15 cellular contexts compared by ENCODE assay signal in genomic region chr17:18195246-18195645, GRCh38. TPM values are rescaled to one million over a fixed set of nuclear protein-coding genes. Genes with fewer than 3 reads are reported as not detected.
DNase-seq lines count a peak whose midpoint lies in the region; ATAC-seq and TF ChIP-seq lines count a peak whose summit lies in the region.
"Had no signal": no experiment of that assay in that cellular context is flagged by ENCODE, and none has a peak within 500 bp of the region (broad histone marks: within the 10 kb centered on the region; RNA-seq: fewer than 3 reads in every experiment).

No MANE protein-coding gene starts in this region.

- H3K36me3 Mint-ChIP-seq in activated naive CD4-positive, alpha-beta T cell treated with anti-CD3 and anti-CD28 coated beads for 36 hours (ENCODE audit: low read depth): peaks cover 27% of the 10 kb centered on the region
- H3K36me3 Mint-ChIP-seq in GM23338 (ENCODE audit: low read depth): peaks cover 45% of the 10 kb centered on the region
- H3K36me3 Mint-ChIP-seq in stimulated activated effector memory CD8-positive, alpha-beta T cell treated with anti-CD3 and anti-CD28 coated beads, Interleukin-12 subunit alpha, Interleukin-12 subunit beta, amount 100 ng/mL, for 72 hours: peaks cover 100% of the 10 kb centered on the region

- H3K4me1 ChIP-seq in GM23338 (ENCODE audit: insufficient read depth) (0 out of 2 replicates have a peak, but pooled peaks cover 6% of the 10 kb centered on the region), tibial nerve (peaks cover 0 to 91% (median 26%) of the 10 kb centered on the region in 4 donors)

- peaks cover 63% of the 10 kb centered on the region for H3K4me1 Mint-ChIP-seq in activated naive CD4-positive, alpha-beta T cell treated with anti-CD3 and anti-CD28 coated beads for 36 hours (ENCODE audit: low read depth)
- 0 out of 3 replicates have a peak, but pooled peaks cover 5% of the 10 kb centered on the region for H3K4me1 Mint-ChIP-seq in GM23338
- H3K4me1 Mint-ChIP-seq in stimulated activated effector memory CD8-positive, alpha-beta T cell treated with anti-CD3 and anti-CD28 coated beads, Interleukin-12 subunit alpha, Interleukin-12 subunit beta, amount 100 ng/mL, for 72 hours: peaks cover 70% of the 10 kb centered on the region

- ATAC-seq in GM23338 (no peak), HG03175 (IDR thresholded peaks at IDR 0.05; ENCODE audit: unreplicated experiment) (no peak)
- ATAC-seq in stimulated activated effector memory CD8-positive, alpha-beta T cell treated with anti-CD3 and anti-CD28 coated beads, Interleukin-12 subunit alpha, Interleukin-12 subunit beta, amount 100 ng/mL, for 72 hours: no peak

- H3K27me3 Mint-ChIP-seq in activated naive CD4-positive, alpha-beta T cell treated with anti-CD3 and anti-CD28 coated beads for 36 hours (ENCODE audit: low read depth): no peaks in the 10 kb centered on the region
- peaks cover 3% of the 10 kb centered on the region for H3K27me3 Mint-ChIP-seq in GM23338 (ENCODE audit: insufficient read depth, low read depth, poor library complexity)
- H3K27me3 Mint-ChIP-seq: IgD-negative memory B cell had no signal

- peak overlapping the region; percentile 16 for H3K27ac Mint-ChIP-seq in activated naive CD4-positive, alpha-beta T cell treated with anti-CD3 and anti-CD28 coated beads for 36 hours
- H3K27ac Mint-ChIP-seq in GM23338: no peak overlapping the region
- peak overlapping the region; percentile 54 for H3K27ac Mint-ChIP-seq in stimulated activated effector memory CD8-positive, alpha-beta T cell treated with anti-CD3 and anti-CD28 coated beads, Interleukin-12 subunit alpha, Interleukin-12 subunit beta, amount 100 ng/mL, for 72 hours

- no peaks in the 10 kb centered on the region for H3K9me2 ChIP-seq in GM23338 (ENCODE audit: insufficient read depth)

- intact Hi-C loops in activated naive CD4-positive, alpha-beta T cell treated with anti-CD3 and anti-CD28 coated beads for 36 hours (cut with micrococcal nuclease): no loop called here

- no peaks in the 10 kb centered on the region for H3K27me3 ChIP-seq in GM23338 (ENCODE audit: insufficient read depth)
- H3K27me3 ChIP-seq in tibial nerve: no peaks in the 10 kb centered on the region

- H3K27ac ChIP-seq in GM23338 (ENCODE audit: low read depth): 0 out of 2 replicates have a peak overlapping the region, but pooled peaks have one; percentile 26
- peak overlapping the region; percentile 87 for H3K27ac ChIP-seq in caudate nucleus (ENCODE audit: low read depth, low read length)
- no peak overlapping the region for H3K27ac ChIP-seq in tibial nerve
- H3K27ac ChIP-seq: C4-2B, PC-9 had no signal

- TF ChIP-seq EP300 in tibial nerve (IDR thresholded peaks at IDR 0.05): no peak

- no peak overlapping the region for H2AFZ ChIP-seq in GM23338
- H2AFZ ChIP-seq: PC-9 had no signal

- H3K9me3 ChIP-seq in tibial nerve: no peaks in the 10 kb centered on the region

- H3K4me2 ChIP-seq in GM23338: no peak overlapping the region
- H3K4me2 ChIP-seq: PC-9 had no signal

- H3K4me3 ChIP-seq in GM23338 (no peak overlapping the region), tibial nerve (no peak overlapping the region)
- H3K4me3 ChIP-seq: PC-9 had no signal

- TF ChIP-seq POLR2A in tibial nerve (IDR thresholded peaks at IDR 0.05): no peak

- no peaks in the 10 kb centered on the region for H3K9me3 Mint-ChIP-seq in activated naive CD4-positive, alpha-beta T cell treated with anti-CD3 and anti-CD28 coated beads for 36 hours
- H3K9me3 Mint-ChIP-seq in GM23338: no peaks in the 10 kb centered on the region
- no peaks in the 10 kb centered on the region for H3K9me3 Mint-ChIP-seq in stimulated activated effector memory CD8-positive, alpha-beta T cell treated with anti-CD3 and anti-CD28 coated beads, Interleukin-12 subunit alpha, Interleukin-12 subunit beta, amount 100 ng/mL, for 72 hours
- H3K9me3 Mint-ChIP-seq: IgD-negative memory B cell had no signal

- no peak overlapping the region for H3K4me3 Mint-ChIP-seq in activated naive CD4-positive, alpha-beta T cell treated with anti-CD3 and anti-CD28 coated beads for 36 hours
- no peak overlapping the region for H3K4me3 Mint-ChIP-seq in GM23338
- no peak overlapping the region for H3K4me3 Mint-ChIP-seq in stimulated activated effector memory CD8-positive, alpha-beta T cell treated with anti-CD3 and anti-CD28 coated beads, Interleukin-12 subunit alpha, Interleukin-12 subunit beta, amount 100 ng/mL, for 72 hours

- H4K20me1 ChIP-seq in GM23338 (replicated peaks; ENCODE audit: insufficient read depth): peaks cover 62% of the 10 kb centered on the region

- TF ChIP-seq CTCF in GM23338 (conservative IDR thresholded peaks at IDR 0.05; ENCODE audit: low read depth in 2 of 2) (no peak), tibial nerve (IDR thresholded peaks at IDR 0.05) (no peak)

- H3K79me2 ChIP-seq in GM23338 (replicated peaks; ENCODE audit: insufficient read depth): peaks cover 100% of the 10 kb centered on the region

- CTCF ChIA-PET in activated naive CD4-positive, alpha-beta T cell treated with anti-CD3 and anti-CD28 coated beads for 36 hours (lab: Charles Lee): interaction anchor here (0.7 to 0.9 kb wide), 2 partner anchors 52 to 124 kb away, joined by 3 read pairs; no protein-coding TSS in a partner anchor

- 0 out of 2 replicates have a peak, but pooled peaks cover 6% of the 10 kb centered on the region for H3F3A ChIP-seq in GM23338 (replicated peaks; ENCODE audit: low read depth)

- H3K36me3 ChIP-seq in GM23338 (ENCODE audit: insufficient read depth): peaks cover 12% of the 10 kb centered on the region
- peaks cover 0 to 67% (median 31%) of the 10 kb centered on the region in 3 donors for H3K36me3 ChIP-seq in tibial nerve

- no peak for DNase-seq in activated naive CD4-positive, alpha-beta T cell treated with anti-CD3 and anti-CD28 coated beads for 36 hours
- DNase-seq in activated naive CD4-positive, alpha-beta T cell treated with Interleukin-2 at 50 U/mL for 16 hours: no peak
- DNase-seq in GM23338 (ENCODE audit: low spot score) (no peak), caudate nucleus (lab: John Stamatoyannopoulos, UW) (peak in 8 of 61 donors; percentile 12 to 79 (median 35)), retina (no peak), tibial nerve (ENCODE audit: low spot score in 2 of 2) (no peak)
- no peak for DNase-seq in stimulated activated effector memory CD8-positive, alpha-beta T cell treated with anti-CD3 and anti-CD28 coated beads, Interleukin-12 subunit alpha, Interleukin-12 subunit beta, amount 100 ng/mL, for 72 hours (ENCODE audit: low spot score in 2 of 2)
- DNase-seq: DMS53, NCI-H187, NCI-H510A, NCI-H82, PC-9 had no signal

- 78 to 80% methylated on average over 5 of the region's 5 CpGs for WGBS in tibial nerve, 2 donors

TF ChIP-seq in GM23338, 12 proteins besides CTCF, POLR2A, EP300 and RAD21 (continues in another document):
- no peak for TF ChIP-seq NANOG (IDR thresholded peaks at IDR 0.05; ENCODE audit: borderline replicate concordance)
- TF ChIP-seq ETS1 (IDR thresholded peaks at IDR 0.05): no peak
- no peak for TF ChIP-seq EZH2phosphoT487 (IDR thresholded peaks at IDR 0.05; ENCODE audit: unreplicated experiment)
- no peak for TF ChIP-seq ZNF114 (CRISPR knock-in tag; IDR thresholded peaks at IDR 0.05)
- TF ChIP-seq STAT1 (IDR thresholded peaks at IDR 0.05; ENCODE audit: unreplicated experiment): no peak
- no peak for TF ChIP-seq EZH2 (IDR thresholded peaks at IDR 0.05; ENCODE audit: low read depth, unreplicated experiment)

RNA-seq across cellular contexts. Expression of gene ALKBH5, which starts 11.6 kb away (rescaled TPM):
- total RNA-seq in activated naive CD4-positive, alpha-beta T cell treated with anti-CD3 and anti-CD28 coated beads for 36 hours: 10 to 100 TPM; 83.4 to 86.7 TPM
- 103 and 117 TPM in 2 replicates for total RNA-seq in GM23338 (2014; rRNA removed; shearing (Covaris generic))
- 32.2 TPM in 2 replicates for polyA plus RNA-seq in GM23338 (2016; fragmentation: Nextera tagmentation; extraction: Ambion mirVana)
- total RNA-seq in tibial nerve: 100 to 1,000 TPM in 1 of 4 donors, 10 to 100 TPM in 3; 73.9 to 110 (median 93.6) TPM

RNA-seq across cellular contexts. Expression of gene LLGL1, which starts 30.2 kb away (rescaled TPM):
- total RNA-seq in activated naive CD4-positive, alpha-beta T cell treated with anti-CD3 and anti-CD28 coated beads for 36 hours: 10 to 100 TPM; 14.8 to 15.0 TPM
- total RNA-seq in GM23338 (2014; rRNA removed; shearing (Covaris generic)): 118 and 129 TPM in 2 replicates
- polyA plus RNA-seq in GM23338 (2016; fragmentation: Nextera tagmentation; extraction: Ambion mirVana): 5.9 TPM in 2 replicates
- total RNA-seq in tibial nerve: 10 to 100 TPM; 20.9 to 30.2 (median 27.9) TPM

Comparison
In these comparisons a context has a peak if more than half of its experiments do, and no peak if none do; other contexts are left out.
1. H3K27ac ChIP-seq: peak in GM23338 (single experiment) and caudate nucleus (single experiment); none in tibial nerve (0 of 4).